Comparison of ENCODE assay signal across 37 cellular contexts in genomic region chrX:114334473-114334982, GRCh38.
DNase-seq lines count a peak whose midpoint lies in the region; ATAC-seq, FAIRE-seq and TF ChIP-seq lines count a peak whose summit lies in the region.
"Had no signal": no experiment of that assay in that cellular context is flagged by ENCODE, and none has a peak within 500 bp of the region (broad histone marks: within the 10 kb centered on the region; RNA-seq: fewer than 3 reads in every experiment).

No MANE protein-coding gene starts in this region.

- H2AFZ ChIP-seq in neural progenitor cell (replicated peaks) = no peak overlapping the region

- POLR2A ChIA-PET in activated CD4-positive, alpha-beta T cell treated with anti-CD3 and anti-CD28 coated beads for 36 hours (lab: Charles Lee) = no interaction called here

- no peak overlapping the region for H3K27ac Mint-ChIP-seq in activated CD4-positive, alpha-beta T cell treated with anti-CD3 and anti-CD28 coated beads for 36 hours
- H3K27ac Mint-ChIP-seq in neural progenitor cell = no peak overlapping the region
- H3K27ac Mint-ChIP-seq: B cell; CD14-positive monocyte; CD4-positive, alpha-beta memory T cell; CD4-positive, alpha-beta T cell; CD4-positive, CD25-positive, alpha-beta regulatory T cell; CD8-positive, alpha-beta memory T cell; CD8-positive, alpha-beta T cell had no signal

- H3K27me3 ChIP-seq in spleen (replicated peaks in 1 of 7) (no peaks in the 10 kb centered on the region), neural progenitor cell (no peaks in the 10 kb centered on the region)
- H3K27me3 ChIP-seq: BE2C had no signal

- H3K4me1 Mint-ChIP-seq in activated CD4-positive, alpha-beta T cell treated with anti-CD3 and anti-CD28 coated beads for 36 hours = no peaks in the 10 kb centered on the region
- H3K4me1 Mint-ChIP-seq in neural progenitor cell = no peaks in the 10 kb centered on the region
- H3K4me1 Mint-ChIP-seq: B cell; CD14-positive monocyte; CD4-positive, alpha-beta memory T cell; CD4-positive, CD25-positive, alpha-beta regulatory T cell; CD8-positive, alpha-beta memory T cell had no signal

- H3K4me2 ChIP-seq in neural progenitor cell = no peak overlapping the region
- H3K4me2 ChIP-seq: A549; BLaER1; BLaER1 treated with 17β-estradiol and CSF1 and Interleukin-3, amounts not matched to agents 10 nM and 100 nM had no signal

- no peak for TF ChIP-seq POLR2A in spleen (IDR thresholded peaks at IDR 0.05)

- intact Hi-C loops in activated CD4-positive, alpha-beta T cell treated with anti-CD3 and anti-CD28 coated beads for 36 hours (cut with DNase I, micrococcal nuclease) = no loop called here
- intact Hi-C loops in kidney (cut with DNase I) (no loop called here), spleen (cut with DNase I; ENCODE audit: low total_unique reads) (no loop called here)

- 68 to 84% (median 76%) methylated on average over 3 to 4 of the region's 4 CpGs for WGBS in spleen, 5 donors

- H3F3A ChIP-seq in neural progenitor cell (ENCODE audit: low read depth) = peaks cover 17% of the 10 kb centered on the region

- peak; percentile 1 for DNase-seq in activated CD4-positive, alpha-beta T cell treated with anti-CD3 and anti-CD28 coated beads for 36 hours
- no peak for DNase-seq in activated CD4-positive, alpha-beta T cell treated with anti-CD3 and anti-CD28 coated beads, Interleukin-2, amount 50 U/mL, for 1 hour
- DNase-seq in stimulated activated CD8-positive, alpha-beta memory T cell treated with anti-CD3 and anti-CD28 coated beads, Interleukin-4, amount 100 ng/mL, for 24 hours (ENCODE audit: low read depth) = peak; percentile 0
- no peak for DNase-seq in stimulated activated CD8-positive, alpha-beta memory T cell treated with anti-CD3 and anti-CD28 coated beads, Interleukin-4, amount 100 ng/mL, for 48 hours
- DNase-seq in kidney (peak; percentile 45), spleen (peak; percentile 55), neural progenitor cell (ENCODE audit: low spot score) (no peak)
- DNase-seq: 8988T; ACHN; AML-193; BE2C; C1 segment of cervical spinal cord; Caco-2; Calu3; CD4-positive, alpha-beta memory T cell; CD4-positive, alpha-beta T cell; CD4-positive, CD25-positive, alpha-beta regulatory T cell; CD8-positive, alpha-beta memory T cell; CD8-positive, alpha-beta T cell; COR-L47; DMS 273 treated with DMSO at 0.1 percent for 48 hours; DMS153; DMS53; DMS79; DMS79 treated with DMSO at 0.1 percent for 48 hours; DND-41; EL had no signal

- no peak for TF ChIP-seq CTCF in kidney (IDR thresholded peaks at IDR 0.05; ENCODE audit: borderline replicate concordance, extremely low read depth, insufficient read depth)
- TF ChIP-seq CTCF in spleen (IDR thresholded peaks at IDR 0.05 in 8 of 11, conservative IDR thresholded peaks at IDR 0.05 in 3 of 11) = no peak
- no peak for TF ChIP-seq CTCF in neural progenitor cell (IDR thresholded peaks at IDR 0.05)

- CTCF ChIA-PET in activated CD4-positive, alpha-beta T cell treated with anti-CD3 and anti-CD28 coated beads for 36 hours (lab: Charles Lee) = no interaction called here

- no peaks in the 10 kb centered on the region for H3K79me2 ChIP-seq in neural progenitor cell (ENCODE audit: low read depth)

- no peaks in the 10 kb centered on the region for H3K36me3 ChIP-seq in kidney (ENCODE audit: control insufficient read depth in 1 of 2, insufficient read depth in 2 of 2, low read length in 2 of 2)
- H3K36me3 ChIP-seq in spleen = no peaks in the 10 kb centered on the region
- no peaks in the 10 kb centered on the region for H3K36me3 ChIP-seq in neural progenitor cell
- H3K36me3 ChIP-seq: BE2C; BLaER1; BLaER1 treated with 17β-estradiol and CSF1 and Interleukin-3, amounts not matched to agents 10 nM and 100 nM had no signal

- H3K4me1 ChIP-seq in kidney (ENCODE audit: control insufficient read depth in 1 of 2, insufficient read depth in 1 of 2, low read depth in 1 of 2, low read length in 2 of 2) (no peaks in the 10 kb centered on the region), spleen (no peaks in the 10 kb centered on the region), neural progenitor cell (no peaks in the 10 kb centered on the region)
- H3K4me1 ChIP-seq: A549; BE2C; BLaER1; BLaER1 treated with 17β-estradiol and CSF1 and Interleukin-3, amounts not matched to agents 10 nM and 100 nM; Caco-2 had no signal

- no peak for FAIRE-seq in kidney (lab: Jason Lieb, UNC)
- FAIRE-seq: A204.1, A549, D721Med had no signal

- no peaks in the 10 kb centered on the region for H3K36me3 Mint-ChIP-seq in activated CD4-positive, alpha-beta T cell treated with anti-CD3 and anti-CD28 coated beads for 36 hours (ENCODE audit: low read depth)
- no peaks in the 10 kb centered on the region for H3K36me3 Mint-ChIP-seq in neural progenitor cell
- H3K36me3 Mint-ChIP-seq: CD14-positive monocyte; CD4-positive, alpha-beta memory T cell; CD4-positive, CD25-positive, alpha-beta regulatory T cell; CD8-positive, alpha-beta memory T cell; CD8-positive, alpha-beta T cell had no signal

- H3K4me3 ChIP-seq in kidney (ENCODE audit: low read length in 2 of 2) (no peak overlapping the region), spleen (no peak overlapping the region), neural progenitor cell (no peak overlapping the region)
- H3K4me3 ChIP-seq: A549; BLaER1; BLaER1 treated with 17β-estradiol and CSF1 and Interleukin-3, amounts not matched to agents 10 nM and 100 nM had no signal

- H4K20me1 ChIP-seq in neural progenitor cell (ENCODE audit: low read depth) = no peaks in the 10 kb centered on the region
- H4K20me1 ChIP-seq: BLaER1; BLaER1 treated with 17β-estradiol and CSF1 and Interleukin-3, amounts not matched to agents 10 nM and 100 nM had no signal

- H3K27ac ChIP-seq in kidney (ENCODE audit: low read depth in 2 of 2, low read length in 2 of 2) (no peak overlapping the region), spleen (no peak overlapping the region), neural progenitor cell (no peak overlapping the region)
- H3K27ac ChIP-seq: 22Rv1; A549; BLaER1; BLaER1 treated with 17β-estradiol and CSF1 and Interleukin-3, amounts not matched to agents 10 nM and 100 nM; C4-2B had no signal

- no peak for ATAC-seq in activated CD4-positive, alpha-beta T cell treated with anti-CD3 and anti-CD28 coated beads for 36 hours
- no peak for ATAC-seq in GM21825 (IDR thresholded peaks at IDR 0.05; ENCODE audit: unreplicated experiment)
- ATAC-seq: A549; CD8-positive, alpha-beta T cell had no signal

- H3K9ac ChIP-seq in kidney (ENCODE audit: low read length in 2 of 2) = no peak overlapping the region
- H3K9ac ChIP-seq in neural progenitor cell = no peak overlapping the region
- H3K9ac ChIP-seq: BLaER1; BLaER1 treated with 17β-estradiol and CSF1 and Interleukin-3, amounts not matched to agents 10 nM and 100 nM had no signal

- no peaks in the 10 kb centered on the region for H3K9me3 Mint-ChIP-seq in activated CD4-positive, alpha-beta T cell treated with anti-CD3 and anti-CD28 coated beads for 36 hours (ENCODE audit: low read depth)
- peaks cover 9% of the 10 kb centered on the region for H3K9me3 Mint-ChIP-seq in neural progenitor cell
- H3K9me3 Mint-ChIP-seq: CD4-positive, alpha-beta T cell; CD8-positive, alpha-beta memory T cell; CD8-positive, alpha-beta T cell had no signal

- H3K27me3 Mint-ChIP-seq in activated CD4-positive, alpha-beta T cell treated with anti-CD3 and anti-CD28 coated beads for 36 hours = no peaks in the 10 kb centered on the region
- no peaks in the 10 kb centered on the region for H3K27me3 Mint-ChIP-seq in neural progenitor cell (ENCODE audit: insufficient read depth, low read depth)
- H3K27me3 Mint-ChIP-seq: B cell; CD4-positive, alpha-beta memory T cell; CD4-positive, alpha-beta T cell; CD4-positive, CD25-positive, alpha-beta regulatory T cell; CD8-positive, alpha-beta memory T cell had no signal

- no peak overlapping the region for H3K4me3 Mint-ChIP-seq in activated CD4-positive, alpha-beta T cell treated with anti-CD3 and anti-CD28 coated beads for 36 hours
- no peak overlapping the region for H3K4me3 Mint-ChIP-seq in neural progenitor cell
- H3K4me3 Mint-ChIP-seq: B cell; CD14-positive monocyte; CD4-positive, alpha-beta memory T cell; CD4-positive, alpha-beta T cell; CD4-positive, CD25-positive, alpha-beta regulatory T cell; CD8-positive, alpha-beta memory T cell; CD8-positive, alpha-beta T cell had no signal

- H3K9me3 ChIP-seq in kidney (ENCODE audit: control insufficient read depth in 1 of 2, low read length in 2 of 2) = no peaks in the 10 kb centered on the region
- peaks cover 0 to 21% (median 11%) of the 10 kb centered on the region in 8 donors for H3K9me3 ChIP-seq in spleen
- peaks cover 10% of the 10 kb centered on the region for H3K9me3 ChIP-seq in neural progenitor cell (ENCODE audit: low read depth)
- H3K9me3 ChIP-seq: A549, BE2C, Caco-2 had no signal

Comparison
In these comparisons a context has a peak if more than half of its experiments do, and no peak if none do; other contexts are left out.
1. DNase-seq: peak in activated CD4-positive, alpha-beta T cell treated with anti-CD3 and anti-CD28 coated beads for 36 hours (single experiment), stimulated activated CD8-positive, alpha-beta memory T cell treated with anti-CD3 and anti-CD28 coated beads, Interleukin-4, amount 100 ng/mL, for 24 hours (single experiment), kidney (single experiment) and spleen (single experiment); none in activated CD4-positive, alpha-beta T cell treated with anti-CD3 and anti-CD28 coated beads, Interleukin-2, amount 50 U/mL, for 1 hour (single experiment), stimulated activated CD8-positive, alpha-beta memory T cell treated with anti-CD3 and anti-CD28 coated beads, Interleukin-4, amount 100 ng/mL, for 48 hours (single experiment) and neural progenitor cell (single experiment).